ENCODE assay signal across 21 cellular contexts in the genomic region with DNA sequence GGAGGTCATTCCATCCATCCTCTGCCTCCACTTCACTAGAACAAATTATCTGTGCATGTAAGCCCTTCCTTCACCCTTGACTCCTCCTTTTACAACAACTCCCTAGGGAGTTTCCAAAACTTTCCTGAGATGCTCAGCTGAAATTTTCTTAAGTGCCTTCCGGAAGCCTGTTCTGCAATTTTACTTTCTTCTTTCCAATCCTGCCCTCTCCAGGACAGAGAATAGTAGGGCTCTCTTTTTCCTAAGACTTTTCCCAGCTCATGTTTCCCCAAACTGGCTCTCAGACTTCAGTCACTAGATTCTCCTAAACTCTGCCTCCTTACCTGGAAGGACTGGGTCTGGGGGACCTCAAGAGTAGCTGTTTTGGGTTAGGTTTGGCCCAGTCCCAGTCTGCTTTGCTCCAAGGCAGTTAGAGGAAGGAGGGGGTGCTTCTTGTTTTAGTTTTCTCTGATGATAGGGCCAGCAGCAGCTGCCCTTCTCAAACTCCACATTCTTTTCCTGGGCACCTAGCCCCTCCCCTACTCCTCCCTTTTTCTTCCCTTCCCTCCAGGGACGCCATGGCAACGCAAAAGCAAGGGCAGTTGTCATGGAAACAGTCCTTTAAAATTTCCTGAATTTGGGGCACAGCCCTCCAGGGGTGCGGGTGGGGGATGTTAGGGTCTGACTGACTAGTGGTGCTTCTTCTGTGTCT. TPM values are rescaled to one million over a fixed set of nuclear protein-coding genes. Genes with fewer than 3 reads are reported as not detected.
DNase-seq lines count a peak whose midpoint lies in the region; TF ChIP-seq lines count a peak whose summit lies in the region.
"Had no signal": no experiment of that assay in that cellular context is flagged by ENCODE, and none has a peak within 500 bp of the region (broad histone marks: within the 10 kb centered on the region; RNA-seq: fewer than 3 reads in every experiment).

No MANE protein-coding gene starts in this region.

- intact Hi-C loops in A673 (cut with micrococcal nuclease; ENCODE audit: unreplicated experiment) = no loop called here

- H3K4me3 ChIP-seq in A673 (ENCODE audit: low read depth, low read length, poor library complexity, severe bottlenecking) (no peak overlapping the region), H7 (ENCODE audit: insufficient read depth, low read depth, low read length) (no peak overlapping the region), choroid plexus epithelial cell (ENCODE audit: low read depth, low read length) (no peak overlapping the region), brain microvascular endothelial cell (ENCODE audit: low read depth, low read length) (no peak overlapping the region)
- H3K4me3 ChIP-seq: body of pancreas, skin epidermis, tibial artery had no signal

- BruUV-seq in A673 (replicated peaks; lab: Mats Ljungman, UMichigan) = no TSS peak

- H3K9me3 ChIP-seq in A673 (ENCODE audit: low read depth, low read length, poor library complexity, severe bottlenecking) = no peaks in the 10 kb centered on the region
- H3K9me3 ChIP-seq: body of pancreas, tibial artery had no signal

- peak; percentile 57 for DNase-seq in A673 (ENCODE audit: low spot score)
- DNase-seq in H7 = peak; percentile 66
- DNase-seq in choroid plexus epithelial cell (ENCODE audit: low read depth) = peak; percentile 21
- DNase-seq in left kidney (ENCODE audit: low read depth, low spot score) = peak; percentile 68
- DNase-seq in brain microvascular endothelial cell = no peak
- DNase-seq in activated CD8-positive, alpha-beta memory T cell treated with anti-CD3 and anti-CD28 coated beads, Interleukin-2, amount 50 U/mL, for 48 hours = no peak
- no peak for DNase-seq in NCI-H510A treated with DMSO at 0.1 percent for 48 hours (lab: John Stamatoyannopoulos, UW)
- DNase-seq in activated CD4-positive, alpha-beta T cell treated with anti-CD3 and anti-CD28 coated beads, Interleukin-2, amount 50 U/mL, for 48 hours = no peak
- DNase-seq: body of pancreas; CD8-positive, alpha-beta memory T cell; DMS79; erythroblast; naive thymus-derived CD4-positive, alpha-beta T cell; NCI-H1105; NCI-H2081; NCI-H510A; stimulated activated naive CD4-positive, alpha-beta T cell treated with Interleukin-2 at 50 U/mL for 16 hours had no signal

- H3K27me3 ChIP-seq in A673 (replicated peaks; ENCODE audit: insufficient read depth, low read depth, low read length, poor library complexity) = no peaks in the 10 kb centered on the region
- peaks cover under 1% of the 10 kb centered on the region; the same call in 1 of the 2 replicates for H3K27me3 ChIP-seq in H7 (ENCODE audit: control insufficient read depth, insufficient read depth, low read length)
- H3K27me3 ChIP-seq in brain microvascular endothelial cell (replicated peaks) = no peaks in the 10 kb centered on the region
- H3K27me3 ChIP-seq: body of pancreas, tibial artery had no signal

- H3K36me3 ChIP-seq in A673 (ENCODE audit: insufficient read depth, low read length, poor library complexity, severe bottlenecking) (peaks cover 5% of the 10 kb centered on the region), H7 (replicated peaks; ENCODE audit: control insufficient read depth, insufficient read depth, low read length) (no peaks in the 10 kb centered on the region), brain microvascular endothelial cell (replicated peaks) (no peaks in the 10 kb centered on the region)

- peaks cover 10% of the 10 kb centered on the region for H3K4me1 ChIP-seq in A673 (ENCODE audit: insufficient read depth, low read length, poor library complexity, severe bottlenecking)
- H3K4me1 ChIP-seq: body of pancreas had no signal

- H3K27ac ChIP-seq in A673 (ENCODE audit: low read depth, low read length, poor library complexity, severe bottlenecking) (no peak overlapping the region), brain microvascular endothelial cell (no peak overlapping the region)
- H3K27ac ChIP-seq: body of pancreas, skin epidermis, tibial artery had no signal

- in situ Hi-C loops in brain microvascular endothelial cell (cut with HindIII; ENCODE audit: low pct_ligation_motif_present, low sequenced_read_pairs) = no loop called here

- TF ChIP-seq CTCF in A673 (conservative IDR thresholded peaks at IDR 0.05; ENCODE audit: low read depth, low read length) (no peak), choroid plexus epithelial cell (conservative IDR thresholded peaks at IDR 0.05; ENCODE audit: low read depth, low read length) (no peak), brain microvascular endothelial cell (IDR thresholded peaks at IDR 0.05; ENCODE audit: low read depth, low read length, missing control alignments) (no peak)

- CTCF ChIA-PET in A673 (lab: Charles Lee) = interaction anchor here (0.5 to 1.2 kb wide), 3 partner anchors 9 to 12 kb away, joined by 6 to 12 read pairs (median 7); no protein-coding TSS in a partner anchor

- POLR2A ChIA-PET in A673 (lab: Charles Lee; ENCODE audit: low non-redundant PET) = interaction anchor here (0.6 kb wide), 2 partner anchors 11 to 61 kb away, joined by 3 to 4 read pairs; no protein-coding TSS in a partner anchor

RNA-seq across cellular contexts. Expression of a gene that starts 17.1 kb away (rescaled TPM):
- 110 and 114 TPM in 2 replicates for total RNA-seq in A673 (2021)
- 23.8 and 24.3 TPM in 2 replicates for total RNA-seq in H7 (2014; rRNA removed; shearing (Covaris generic))
- total RNA-seq: CD8-positive, alpha-beta memory T cell; dermis microvascular lymphatic vessel endothelial cell; naive thymus-derived CD4-positive, alpha-beta T cell; RPMI7951 had no signal

RNA-seq across cellular contexts. Expression of a gene that starts 21.9 kb away (rescaled TPM):
- total RNA-seq in A673 (2021) = 11.5 and 11.7 TPM in 2 replicates
- total RNA-seq in H7 (2014; rRNA removed; shearing (Covaris generic)) = 5.0 and 7.7 TPM in 2 replicates
- total RNA-seq: dermis microvascular lymphatic vessel endothelial cell, RPMI7951 had no signal

Comparison
In these comparisons a context has a peak if more than half of its experiments do, and no peak if none do; other contexts are left out.
1. DNase-seq: peak in A673 (single experiment), H7 (single experiment), choroid plexus epithelial cell (single experiment) and left kidney (single experiment); none in brain microvascular endothelial cell (single experiment), activated CD8-positive, alpha-beta memory T cell treated with anti-CD3 and anti-CD28 coated beads, Interleukin-2, amount 50 U/mL, for 48 hours (single experiment), NCI-H510A treated with DMSO at 0.1 percent for 48 hours (single experiment) and activated CD4-positive, alpha-beta T cell treated with anti-CD3 and anti-CD28 coated beads, Interleukin-2, amount 50 U/mL, for 48 hours (0 of 2).